Comparison of ENCODE assay signal across 17 cellular contexts in the genomic region with DNA sequence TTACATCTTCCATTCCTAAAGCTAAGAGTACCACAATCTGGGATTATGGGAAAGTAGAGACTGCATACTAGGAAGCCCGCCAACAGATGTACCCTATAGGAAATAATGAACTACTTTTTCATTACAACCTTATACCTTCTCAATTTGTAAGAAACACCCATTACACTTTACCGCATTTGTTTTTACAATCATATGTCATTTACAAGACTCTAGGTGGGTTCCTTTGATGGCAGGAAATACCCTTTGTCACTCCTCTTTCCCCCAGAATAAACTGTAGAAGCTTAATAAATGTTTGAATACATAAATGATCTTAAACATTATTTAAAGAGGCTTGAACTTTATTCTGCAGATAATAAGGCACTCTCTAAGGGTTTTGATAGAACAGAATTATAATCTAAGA.
"Had no signal": no experiment of that assay in that cellular context is flagged by ENCODE, and none has a peak within 500 bp of the region (broad histone marks: within the 10 kb centered on the region; RNA-seq: fewer than 3 reads in every experiment).

No MANE protein-coding gene starts in this region.

- ATAC-seq: activated CD8-positive, alpha-beta T cell treated with anti-CD3 and anti-CD28 coated beads for 36 hours; left colon; mucosa of descending colon; stimulated activated naive CD8-positive, alpha-beta T cell treated with anti-CD3 and anti-CD28 coated beads, Interleukin-15, Interleukin-2, amounts not matched to agents 100 U/mL and 50 U/mL, for 24 hours had no signal

- H3K9me3 ChIP-seq: mucosa of descending colon, SJSA1, thoracic aorta had no signal

- H3K4me3 ChIP-seq: mucosa of descending colon, SJSA1, thoracic aorta had no signal

- H3K36me3 ChIP-seq: SJSA1, thoracic aorta had no signal

- DNase-seq: activated CD4-positive, alpha-beta T cell treated with anti-CD3 and anti-CD28 coated beads for 4 hours; activated CD8-positive, alpha-beta memory T cell treated with anti-CD3 and anti-CD28 coated beads, Interleukin-2, amount 50 U/mL, for 4 hours; activated CD8-positive, alpha-beta T cell treated with anti-CD3 and anti-CD28 coated beads for 36 hours; activated naive CD4-positive, alpha-beta T cell treated with anti-CD3 and anti-CD28 coated beads for 36 hours; amniotic stem cell; erythroblast; glutamatergic neuron; left colon; mammary epithelial cell; mucosa of descending colon; occipital lobe; stimulated activated CD4-positive, alpha-beta T cell treated with anti-CD3 and anti-CD28 coated beads, Interleukin-4, amount 100 ng/mL, for 1 hour; stimulated activated CD8-positive, alpha-beta memory T cell treated with anti-CD3 and anti-CD28 coated beads, Interleukin-4, amount 100 ng/mL, for 48 hours; stimulated activated naive CD8-positive, alpha-beta T cell treated with anti-CD3 and anti-CD28 coated beads, Interleukin-15, Interleukin-2, amounts not matched to agents 100 U/mL and 50 U/mL, for 24 hours; T-helper 9 cell had no signal

- H3K4me1 ChIP-seq: SJSA1 had no signal

- H3K27me3 ChIP-seq: SJSA1 had no signal

- H3K27ac ChIP-seq: SJSA1 had no signal
